8 cellular contexts compared by ENCODE assay signal in the genomic region with DNA sequence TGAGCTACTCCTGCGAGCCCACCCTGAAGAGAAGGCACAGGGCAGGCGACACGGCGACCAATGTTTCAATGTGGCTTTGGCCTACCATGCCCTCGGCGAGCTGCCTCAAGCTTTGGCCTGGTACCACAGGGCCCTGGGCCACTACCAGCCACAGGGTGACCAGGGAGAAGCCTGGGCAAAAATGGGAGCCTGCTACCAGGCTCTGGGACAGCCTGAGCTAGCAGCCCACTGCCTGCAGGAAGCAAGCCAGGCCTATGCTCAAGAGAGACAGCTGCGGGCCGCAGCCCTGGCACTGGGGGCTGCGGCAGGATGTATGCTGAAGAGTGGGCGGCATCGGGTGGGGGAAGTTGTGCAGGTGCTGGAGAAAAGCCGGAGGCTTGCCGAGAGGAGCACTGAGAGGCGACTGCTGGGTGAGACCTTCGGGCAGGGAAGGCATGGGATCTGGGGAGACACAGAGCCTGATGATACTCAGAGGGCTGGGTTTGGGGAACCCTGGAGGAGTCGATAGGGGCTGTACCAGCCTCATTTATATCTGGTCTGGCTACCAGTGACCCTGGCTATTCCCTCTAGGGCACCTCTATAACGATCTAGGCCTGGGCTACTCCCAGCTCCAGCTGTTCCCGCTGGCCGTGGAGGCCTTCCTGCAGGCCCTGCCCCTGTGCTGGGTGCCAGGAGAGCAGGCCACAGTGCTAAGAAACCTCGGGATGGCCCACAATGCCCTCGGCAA. TPM values are rescaled to one million over a fixed set of nuclear protein-coding genes. Genes with fewer than 3 reads are reported as not detected.
A peak's percentile ranks its signal among the peaks of the same experiment; 100 is the strongest.
DNase-seq lines count a peak whose midpoint lies in the region; ATAC-seq and TF ChIP-seq lines count a peak whose summit lies in the region.

No MANE protein-coding gene starts in this region.

- peaks cover 27% of the 10 kb centered on the region for H3K4me1 Mint-ChIP-seq in activated CD4-positive, alpha-beta T cell treated with anti-CD3 and anti-CD28 coated beads for 36 hours
- peaks cover 13% of the 10 kb centered on the region for H3K4me1 Mint-ChIP-seq in activated CD4-positive, alpha-beta T cell treated with anti-CD3 and anti-CD28 coated beads, Interleukin-2, amount 10 ng/mL, durations not matched to agents 24 days and 14 days
- peaks cover 9 to 20% of the 10 kb centered on the region in 2 donors for H3K4me1 Mint-ChIP-seq in effector memory CD8-positive, alpha-beta T cell (ENCODE audit: low read depth in 2 of 2)
- H3K4me1 Mint-ChIP-seq in endothelial cell (ENCODE audit: unreplicated experiment): peaks cover 7% of the 10 kb centered on the region

- H3K36me3 ChIP-seq in upper lobe of right lung: no peaks in the 10 kb centered on the region

- H3K9me3 Mint-ChIP-seq in activated CD4-positive, alpha-beta T cell treated with anti-CD3 and anti-CD28 coated beads for 36 hours (ENCODE audit: low read depth): no peaks in the 10 kb centered on the region
- no peaks in the 10 kb centered on the region for H3K9me3 Mint-ChIP-seq in activated CD4-positive, alpha-beta T cell treated with anti-CD3 and anti-CD28 coated beads, Interleukin-2, amount 10 ng/mL, durations not matched to agents 24 days and 14 days
- H3K9me3 Mint-ChIP-seq in effector memory CD8-positive, alpha-beta T cell: no peaks in the 10 kb centered on the region
- no peaks in the 10 kb centered on the region for H3K9me3 Mint-ChIP-seq in endothelial cell (ENCODE audit: unreplicated experiment)

- no peak overlapping the region for H3K27ac ChIP-seq in upper lobe of right lung

- peak; percentile 67 for DNase-seq in activated CD4-positive, alpha-beta T cell treated with anti-CD3 and anti-CD28 coated beads for 36 hours
- DNase-seq in activated CD4-positive, alpha-beta T cell treated with anti-CD3 and anti-CD28 coated beads, Interleukin-2, amount 50 U/mL, for 1 hour: no peak
- peak; percentile 66 for DNase-seq in activated CD4-positive, alpha-beta T cell treated with anti-CD3 and anti-CD28 coated beads, Interleukin-2, amount 10 ng/mL, durations not matched to agents 24 days and 14 days
- DNase-seq in effector memory CD8-positive, alpha-beta T cell: peak in 1 of 3 experiments; percentile 27
- peak; percentile 71 for DNase-seq in stimulated activated CD8-positive, alpha-beta memory T cell treated with anti-CD3 and anti-CD28 coated beads, Interleukin-4, amount 100 ng/mL, for 48 hours
- no peak for DNase-seq in upper lobe of right lung
- no peak for DNase-seq in endothelial cell (ENCODE audit: low spot score)

- CTCF ChIA-PET in activated CD4-positive, alpha-beta T cell treated with anti-CD3 and anti-CD28 coated beads for 36 hours (lab: Charles Lee): interaction anchor here (0.6 to 3.4 kb wide), 26 partner anchors 10 to 366 kb away, joined by 3 to 19 read pairs (median 4); a partner anchor contains a TSS

- peak overlapping the region; percentile 74 for H3K4me3 Mint-ChIP-seq in activated CD4-positive, alpha-beta T cell treated with anti-CD3 and anti-CD28 coated beads for 36 hours
- peak overlapping the region; percentile 83 for H3K4me3 Mint-ChIP-seq in activated CD4-positive, alpha-beta T cell treated with anti-CD3 and anti-CD28 coated beads, Interleukin-2, amount 10 ng/mL, durations not matched to agents 24 days and 14 days
- peak overlapping the region; percentile 75 to 78 for H3K4me3 Mint-ChIP-seq in effector memory CD8-positive, alpha-beta T cell
- no peak overlapping the region for H3K4me3 Mint-ChIP-seq in endothelial cell (ENCODE audit: unreplicated experiment)

- peaks cover 1% of the 10 kb centered on the region for H3K36me3 Mint-ChIP-seq in activated CD4-positive, alpha-beta T cell treated with anti-CD3 and anti-CD28 coated beads for 36 hours (ENCODE audit: low read depth)
- H3K36me3 Mint-ChIP-seq in activated CD4-positive, alpha-beta T cell treated with anti-CD3 and anti-CD28 coated beads, Interleukin-2, amount 10 ng/mL, durations not matched to agents 24 days and 14 days (ENCODE audit: low read depth): no peaks in the 10 kb centered on the region
- peaks cover 4% of the 10 kb centered on the region for H3K36me3 Mint-ChIP-seq in effector memory CD8-positive, alpha-beta T cell (ENCODE audit: insufficient read depth)
- no peaks in the 10 kb centered on the region for H3K36me3 Mint-ChIP-seq in endothelial cell (ENCODE audit: low read depth, unreplicated experiment)

- ATAC-seq in activated CD4-positive, alpha-beta T cell treated with anti-CD3 and anti-CD28 coated beads for 36 hours: peak; percentile 57
- peak; percentile 77 for ATAC-seq in effector memory CD8-positive, alpha-beta T cell (replicated peaks)
- ATAC-seq in upper lobe of right lung (no peak), HG02938 (IDR thresholded peaks at IDR 0.05; ENCODE audit: unreplicated experiment) (no peak)

- H3K9me3 ChIP-seq in upper lobe of right lung: no peaks in the 10 kb centered on the region

- no peak for TF ChIP-seq CTCF in upper lobe of right lung (IDR thresholded peaks at IDR 0.05)
- no peak for TF ChIP-seq CTCF in endothelial cell (IDR thresholded peaks at IDR 0.05; ENCODE audit: unreplicated experiment)

- H3K27me3 Mint-ChIP-seq in activated CD4-positive, alpha-beta T cell treated with anti-CD3 and anti-CD28 coated beads for 36 hours: no peaks in the 10 kb centered on the region
- H3K27me3 Mint-ChIP-seq in activated CD4-positive, alpha-beta T cell treated with anti-CD3 and anti-CD28 coated beads, Interleukin-2, amount 10 ng/mL, durations not matched to agents 24 days and 14 days: no peaks in the 10 kb centered on the region
- H3K27me3 Mint-ChIP-seq in effector memory CD8-positive, alpha-beta T cell: no peaks in the 10 kb centered on the region
- peaks cover 12% of the 10 kb centered on the region for H3K27me3 Mint-ChIP-seq in endothelial cell (ENCODE audit: unreplicated experiment)

- intact Hi-C loops in activated CD4-positive, alpha-beta T cell treated with anti-CD3 and anti-CD28 coated beads for 36 hours (cut with DNase I, micrococcal nuclease): loop anchor here in 1 of 2 experiments (5.0 kb wide), 1 partner anchor 100 kb away; no protein-coding TSS in a partner anchor
- intact Hi-C loops in activated CD4-positive, alpha-beta T cell treated with anti-CD3 and anti-CD28 coated beads, Interleukin-2, amount 10 ng/mL, durations not matched to agents 24 days and 14 days (cut with micrococcal nuclease): no loop called here
- intact Hi-C loops in upper lobe of right lung (cut with DNase I): no loop called here

- no peaks in the 10 kb centered on the region for H3K4me1 ChIP-seq in upper lobe of right lung

- POLR2A ChIA-PET in activated CD4-positive, alpha-beta T cell treated with anti-CD3 and anti-CD28 coated beads for 36 hours (lab: Charles Lee): interaction anchor here (0.6 to 1.7 kb wide), 3 partner anchors 9 to 186 kb away, joined by 3 to 6 read pairs (median 3); no protein-coding TSS in a partner anchor

- no peaks in the 10 kb centered on the region for H3K27me3 ChIP-seq in upper lobe of right lung

- peak overlapping the region; percentile 88 for H3K27ac Mint-ChIP-seq in activated CD4-positive, alpha-beta T cell treated with anti-CD3 and anti-CD28 coated beads for 36 hours
- peak overlapping the region; percentile 86 for H3K27ac Mint-ChIP-seq in activated CD4-positive, alpha-beta T cell treated with anti-CD3 and anti-CD28 coated beads, Interleukin-2, amount 10 ng/mL, durations not matched to agents 24 days and 14 days
- H3K27ac Mint-ChIP-seq in effector memory CD8-positive, alpha-beta T cell: peak overlapping the region; percentile 90 to 92
- H3K27ac Mint-ChIP-seq in endothelial cell (ENCODE audit: unreplicated experiment): no peak overlapping the region

- H3K4me3 ChIP-seq in upper lobe of right lung: no peak overlapping the region

RNA-seq across cellular contexts. Expression of a gene that starts 2.3 kb away (rescaled TPM):
- total RNA-seq in activated CD4-positive, alpha-beta T cell treated with anti-CD3 and anti-CD28 coated beads for 36 hours: 1 to 10 TPM; 7.3 to 9.1 TPM
- total RNA-seq in activated CD4-positive, alpha-beta T cell treated with anti-CD3 and anti-CD28 coated beads, Interleukin-2, amount 10 ng/mL, durations not matched to agents 24 days and 14 days: 4.6 and 5.4 TPM in 2 replicates
- total RNA-seq in upper lobe of right lung (not detected), endothelial cell (ENCODE audit: unreplicated experiment) (not detected)

RNA-seq across cellular contexts. Expression of a gene that starts 9.5 kb away (rescaled TPM):
- total RNA-seq in activated CD4-positive, alpha-beta T cell treated with anti-CD3 and anti-CD28 coated beads for 36 hours: 10 to 100 TPM; 14.9 to 16.0 TPM
- total RNA-seq in activated CD4-positive, alpha-beta T cell treated with anti-CD3 and anti-CD28 coated beads, Interleukin-2, amount 10 ng/mL, durations not matched to agents 24 days and 14 days: 10.5 and 11.2 TPM in 2 replicates
- 1.3 TPM for total RNA-seq in upper lobe of right lung
- 13.1 TPM for total RNA-seq in endothelial cell (ENCODE audit: unreplicated experiment)

RNA-seq across cellular contexts. Expression of a gene that starts 9.8 kb away (rescaled TPM):
- 10 to 100 TPM; 79.9 to 82.0 TPM for total RNA-seq in activated CD4-positive, alpha-beta T cell treated with anti-CD3 and anti-CD28 coated beads for 36 hours
- 84.1 and 90.2 TPM in 2 replicates for total RNA-seq in activated CD4-positive, alpha-beta T cell treated with anti-CD3 and anti-CD28 coated beads, Interleukin-2, amount 10 ng/mL, durations not matched to agents 24 days and 14 days
- 69.2 TPM for total RNA-seq in upper lobe of right lung
- 190 TPM for total RNA-seq in endothelial cell (ENCODE audit: unreplicated experiment)

RNA-seq across cellular contexts. Expression of a gene that starts 19.5 kb away (rescaled TPM):
- total RNA-seq in activated CD4-positive, alpha-beta T cell treated with anti-CD3 and anti-CD28 coated beads for 36 hours: 10 to 100 TPM; 38.5 to 48.7 TPM
- total RNA-seq in activated CD4-positive, alpha-beta T cell treated with anti-CD3 and anti-CD28 coated beads, Interleukin-2, amount 10 ng/mL, durations not matched to agents 24 days and 14 days: 99.0 and 99.2 TPM in 2 replicates
- total RNA-seq in upper lobe of right lung: 22.4 TPM
- total RNA-seq in endothelial cell (ENCODE audit: unreplicated experiment): 18.6 TPM

RNA-seq across cellular contexts. Expression of a gene that starts 37.4 kb away (rescaled TPM):
- under 1 TPM in 1 of 2 experiments, not detected in 1; 0.34 TPM for total RNA-seq in activated CD4-positive, alpha-beta T cell treated with anti-CD3 and anti-CD28 coated beads for 36 hours
- total RNA-seq in activated CD4-positive, alpha-beta T cell treated with anti-CD3 and anti-CD28 coated beads, Interleukin-2, amount 10 ng/mL, durations not matched to agents 24 days and 14 days: not detected in 2 replicates
- total RNA-seq in upper lobe of right lung (0.78 TPM), endothelial cell (ENCODE audit: unreplicated experiment) (1.3 TPM)

Comparison
In these comparisons a context has a peak if more than half of its experiments do, and no peak if none do; other contexts are left out.
1. DNase-seq: peak in activated CD4-positive, alpha-beta T cell treated with anti-CD3 and anti-CD28 coated beads for 36 hours (single experiment), activated CD4-positive, alpha-beta T cell treated with anti-CD3 and anti-CD28 coated beads, Interleukin-2, amount 10 ng/mL, durations not matched to agents 24 days and 14 days (single experiment) and stimulated activated CD8-positive, alpha-beta memory T cell treated with anti-CD3 and anti-CD28 coated beads, Interleukin-4, amount 100 ng/mL, for 48 hours (single experiment); none in activated CD4-positive, alpha-beta T cell treated with anti-CD3 and anti-CD28 coated beads, Interleukin-2, amount 50 U/mL, for 1 hour (single experiment), upper lobe of right lung (single experiment) and endothelial cell (single experiment).
2. ATAC-seq: peak in activated CD4-positive, alpha-beta T cell treated with anti-CD3 and anti-CD28 coated beads for 36 hours (single experiment) and effector memory CD8-positive, alpha-beta T cell (single experiment); none in upper lobe of right lung (single experiment) and HG02938 (single experiment).